9 cellular contexts compared by ENCODE assay signal in genomic region chr5:58294598-58295298, GRCh38.
DNase-seq lines count a peak whose midpoint lies in the region; ATAC-seq lines count a peak whose summit lies in the region.
"Had no signal": no experiment of that assay in that cellular context is flagged by ENCODE, and none has a peak within 500 bp of the region (broad histone marks: within the 10 kb centered on the region; RNA-seq: fewer than 3 reads in every experiment).

No MANE protein-coding gene starts in this region.

- peak; percentile 7 for DNase-seq in SW480 (ENCODE audit: low spot score)
- peak; percentile 39 for DNase-seq in pulmonary artery endothelial cell (ENCODE audit: low read depth, low spot score)
- DNase-seq in superior temporal gyrus (ENCODE audit: extremely low spot score) = no peak
- no peak for DNase-seq in DMS153 (lab: John Stamatoyannopoulos, UW)
- DNase-seq: activated CD8-positive, alpha-beta memory T cell treated with anti-CD3 and anti-CD28 coated beads, Interleukin-2, amount 10 ng/mL, durations not matched to agents 7 days and 5 days; small intestine had no signal

- ATAC-seq in GM19023 (IDR thresholded peaks at IDR 0.05; ENCODE audit: unreplicated experiment) = peak; percentile 64
- peak; percentile 55 for ATAC-seq in HG02884 (IDR thresholded peaks at IDR 0.05; ENCODE audit: unreplicated experiment)
- no peak for ATAC-seq in HG02623 (IDR thresholded peaks at IDR 0.05; ENCODE audit: unreplicated experiment)
- ATAC-seq: activated CD8-positive, alpha-beta memory T cell treated with anti-CD3 and anti-CD28 coated beads, Interleukin-2, amount 10 ng/mL, durations not matched to agents 7 days and 5 days had no signal

Comparison
In these comparisons a context has a peak if more than half of its experiments do, and no peak if none do; other contexts are left out.
1. DNase-seq: peak in SW480 (single experiment) and pulmonary artery endothelial cell (single experiment); none in superior temporal gyrus (single experiment) and DMS153 (single experiment).